Comparison of ENCODE assay signal across 8 cellular contexts in the genomic region with DNA sequence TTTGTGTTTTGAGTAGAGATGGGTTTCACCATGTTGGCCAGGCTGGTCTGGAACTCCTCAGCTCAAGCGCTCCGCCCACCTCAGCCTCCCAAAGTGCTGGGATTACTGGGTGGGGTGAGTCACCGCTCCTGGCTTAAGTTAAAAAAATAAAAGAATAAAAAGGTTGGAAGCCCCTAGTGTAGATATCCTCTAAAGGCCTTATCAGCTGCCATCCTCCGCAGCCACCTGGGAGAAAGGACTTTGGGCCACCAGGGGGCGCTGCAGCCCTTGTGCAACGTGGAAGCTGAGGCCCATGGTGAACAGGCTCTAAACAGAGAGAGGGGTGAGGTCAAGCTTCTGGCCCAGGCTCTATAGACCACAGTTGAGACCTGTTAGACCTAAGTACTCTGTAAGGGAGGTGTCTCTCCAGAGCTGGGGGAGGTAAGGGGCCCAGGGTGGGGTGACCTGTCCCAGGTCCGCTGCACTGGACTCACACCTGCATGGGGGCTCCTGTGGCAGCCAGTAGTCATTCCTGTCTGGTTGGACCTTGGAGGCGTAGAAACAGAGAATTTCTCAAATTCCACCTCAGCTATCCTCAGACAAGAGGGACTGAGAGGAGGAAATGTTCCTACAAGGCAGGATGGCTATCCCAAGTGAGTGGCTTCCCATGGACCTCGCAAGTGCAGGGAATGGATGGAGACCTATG. TPM values are rescaled to one million over a fixed set of nuclear protein-coding genes. Genes with fewer than 3 reads are reported as not detected.
DNase-seq lines count a peak whose midpoint lies in the region; ATAC-seq, FAIRE-seq and TF ChIP-seq lines count a peak whose summit lies in the region.

No MANE protein-coding gene starts in this region.

- TF ChIP-seq POLR2A in A549 (IDR thresholded peaks at IDR 0.05; ENCODE audit: low read length): no peak

- FAIRE-seq in A549 (lab: Jason Lieb, UNC): no peak

- DNase-seq in A549 (ENCODE audit: low read depth in 1 of 2, low spot score in 1 of 2) (peak; percentile 76 to 85), GM20000 (ENCODE audit: low spot score) (peak; percentile 87), NCI-H2196 (lab: John Stamatoyannopoulos, UW; ENCODE audit: unreplicated experiment) (peak; percentile 86), WTC11 (ENCODE audit: low spot score) (peak; percentile 96), T47D (ENCODE audit: low read depth in 1 of 2, low spot score in 1 of 2) (peak; percentile 77 to 80), islet precursor cell (peak; percentile 98)
- peak; percentile 94 for DNase-seq in stimulated activated CD4-positive, alpha-beta T cell treated with anti-CD3 and anti-CD28 coated beads, Interleukin-15, amount 100 ng/mL, for 24 hours

- CTCF ChIA-PET in A549 (lab: Yijun Ruan, JAX): interaction anchor here (0.6 to 10.7 kb wide), 43 partner anchors 9 to 1866 kb away, joined by 3 to 185 read pairs (median 4); a partner anchor contains a TSS
- CTCF ChIA-PET in WTC11 (lab: Charles Lee): interaction anchor here (0.6 to 7.1 kb wide), 49 partner anchors 9 to 724 kb away, joined by 3 to 141 read pairs (median 5); a partner anchor contains a TSS

- H3K4me1 ChIP-seq in A549: no peaks in the 10 kb centered on the region

- H3K27ac ChIP-seq in A549: 0 out of 6 replicates have a peak overlapping the region, but pooled peaks of 1 of the 2 experiments have one; percentile 49

- no peaks in the 10 kb centered on the region for H3K9me3 ChIP-seq in A549

- TF ChIP-seq RAD21 in A549 (conservative IDR thresholded peaks at IDR 0.05 in 1 of 2, IDR thresholded peaks at IDR 0.05 in 1 of 2): peak; percentile 61 to 70

- H3K9me3 Mint-ChIP-seq in WTC11: no peaks in the 10 kb centered on the region

- no peak for TF ChIP-seq EP300 in A549 (IDR thresholded peaks at IDR 0.05)

- ATAC-seq in A549: peak; percentile 86 to 97
- ATAC-seq in WTC11: peak; percentile 96
- ATAC-seq in GM18502 (IDR thresholded peaks at IDR 0.05; ENCODE audit: poor library complexity, unreplicated experiment): no peak

- H3K4me2 ChIP-seq in A549: no peak overlapping the region

- H3K27me3 Mint-ChIP-seq in WTC11 (ENCODE audit: low read depth): peaks cover 11% of the 10 kb centered on the region; the same call in 1 of the 2 replicates

- H3K4me3 Mint-ChIP-seq in WTC11: no peak overlapping the region

- no peaks in the 10 kb centered on the region for H3K36me3 Mint-ChIP-seq in WTC11

- H3K4me1 Mint-ChIP-seq in WTC11: peaks cover 3% of the 10 kb centered on the region; the same call in 1 of the 2 replicates

- in situ Hi-C loops in T47D (cut with HindIII; ENCODE audit: low pct_unique_long_range_greater_than_20kb, low sequenced_read_pairs): no loop called here

- TF ChIP-seq CTCF in A549 (IDR thresholded peaks at IDR 0.05): peak; percentile 88
- TF ChIP-seq CTCF in GM20000 (IDR thresholded peaks at IDR 0.05; ENCODE audit: extremely low read depth, missing control alignments): peak; percentile 89
- peak; percentile 97 for TF ChIP-seq CTCF in WTC11 (IDR thresholded peaks at IDR 0.05)

- no peak overlapping the region for H3K4me3 ChIP-seq in A549

- WGBS in A549 (ENCODE audit: missing lambda C conversion rate): 45% methylated on average over 9 of the region's 9 CpGs

- POLR2A ChIA-PET in A549 (lab: Yijun Ruan, JAX): no interaction called here
- POLR2A ChIA-PET in WTC11 (lab: Charles Lee): interaction anchor here (1.0 to 1.3 kb wide), 2 partner anchors 14 to 17 kb away, joined by 3 to 8 read pairs; a partner anchor contains a TSS

- peak overlapping the region; percentile 22; the same call in 1 of the 2 replicates for H3K27ac Mint-ChIP-seq in WTC11

TF ChIP-seq in A549, 52 proteins besides CTCF, POLR2A, EP300 and RAD21 (continues in another document):
- TF ChIP-seq, protein P1, sequence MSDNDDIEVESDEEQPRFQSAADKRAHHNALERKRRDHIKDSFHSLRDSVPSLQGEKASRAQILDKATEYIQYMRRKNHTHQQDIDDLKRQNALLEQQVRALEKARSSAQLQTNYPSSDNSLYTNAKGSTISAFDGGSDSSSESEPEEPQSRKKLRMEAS (IDR thresholded peaks at IDR 0.05): peak; percentile 32; the same call in 1 of the 2 replicates
- TF ChIP-seq TFCP2L1 (CRISPR knock-in tag; IDR thresholded peaks at IDR 0.05) (no peak), HEYL (CRISPR knock-in tag; IDR thresholded peaks at IDR 0.05) (no peak), KDM5A (IDR thresholded peaks at IDR 0.05) (no peak), CEBPB (IDR thresholded peaks at IDR 0.05) (peak in 1 of 2 experiments; percentile 68; a peak in 1 of 4 replicates), EHF (CRISPR knock-in tag; IDR thresholded peaks at IDR 0.05) (no peak), HOXB13 (CRISPR knock-in tag; IDR thresholded peaks at IDR 0.05; ENCODE audit: low read depth) (no peak), HOXA7 (CRISPR knock-in tag; IDR thresholded peaks at IDR 0.05) (no peak), CBX8 (IDR thresholded peaks at IDR 0.05) (no peak), FOXS1 (CRISPR knock-in tag; IDR thresholded peaks at IDR 0.05) (no peak), NPAS2 (CRISPR knock-in tag; IDR thresholded peaks at IDR 0.05; ENCODE audit: borderline replicate concordance) (no peak), SMC3 (IDR thresholded peaks at IDR 0.05) (peak; percentile 75)
- TF ChIP-seq, protein P2, sequence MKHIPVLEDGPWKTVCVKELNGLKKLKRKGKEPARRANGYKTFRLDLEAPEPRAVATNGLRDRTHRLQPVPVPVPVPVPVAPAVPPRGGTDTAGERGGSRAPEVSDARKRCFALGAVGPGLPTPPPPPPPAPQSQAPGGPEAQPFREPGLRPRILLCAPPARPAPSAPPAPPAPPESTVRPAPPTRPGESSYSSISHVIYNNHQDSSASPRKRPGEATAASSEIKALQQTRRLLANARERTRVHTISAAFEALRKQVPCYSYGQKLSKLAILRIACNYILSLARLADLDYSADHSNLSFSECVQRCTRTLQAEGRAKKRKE (CRISPR knock-in tag; IDR thresholded peaks at IDR 0.05; ENCODE audit: low read depth): no peak
- TF ChIP-seq, protein P3, sequence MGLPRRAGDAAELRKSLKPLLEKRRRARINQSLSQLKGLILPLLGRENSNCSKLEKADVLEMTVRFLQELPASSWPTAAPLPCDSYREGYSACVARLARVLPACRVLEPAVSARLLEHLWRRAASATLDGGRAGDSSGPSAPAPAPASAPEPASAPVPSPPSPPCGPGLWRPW (IDR thresholded peaks at IDR 0.05): no peak

TF ChIP-seq in WTC11, 78 proteins besides CTCF, POLR2A, EP300 and RAD21 (continues in another document):
- TF ChIP-seq SP1 (CRISPR knock-in tag; conservative IDR thresholded peaks at IDR 0.05): no peak
- TF ChIP-seq, protein P4, sequence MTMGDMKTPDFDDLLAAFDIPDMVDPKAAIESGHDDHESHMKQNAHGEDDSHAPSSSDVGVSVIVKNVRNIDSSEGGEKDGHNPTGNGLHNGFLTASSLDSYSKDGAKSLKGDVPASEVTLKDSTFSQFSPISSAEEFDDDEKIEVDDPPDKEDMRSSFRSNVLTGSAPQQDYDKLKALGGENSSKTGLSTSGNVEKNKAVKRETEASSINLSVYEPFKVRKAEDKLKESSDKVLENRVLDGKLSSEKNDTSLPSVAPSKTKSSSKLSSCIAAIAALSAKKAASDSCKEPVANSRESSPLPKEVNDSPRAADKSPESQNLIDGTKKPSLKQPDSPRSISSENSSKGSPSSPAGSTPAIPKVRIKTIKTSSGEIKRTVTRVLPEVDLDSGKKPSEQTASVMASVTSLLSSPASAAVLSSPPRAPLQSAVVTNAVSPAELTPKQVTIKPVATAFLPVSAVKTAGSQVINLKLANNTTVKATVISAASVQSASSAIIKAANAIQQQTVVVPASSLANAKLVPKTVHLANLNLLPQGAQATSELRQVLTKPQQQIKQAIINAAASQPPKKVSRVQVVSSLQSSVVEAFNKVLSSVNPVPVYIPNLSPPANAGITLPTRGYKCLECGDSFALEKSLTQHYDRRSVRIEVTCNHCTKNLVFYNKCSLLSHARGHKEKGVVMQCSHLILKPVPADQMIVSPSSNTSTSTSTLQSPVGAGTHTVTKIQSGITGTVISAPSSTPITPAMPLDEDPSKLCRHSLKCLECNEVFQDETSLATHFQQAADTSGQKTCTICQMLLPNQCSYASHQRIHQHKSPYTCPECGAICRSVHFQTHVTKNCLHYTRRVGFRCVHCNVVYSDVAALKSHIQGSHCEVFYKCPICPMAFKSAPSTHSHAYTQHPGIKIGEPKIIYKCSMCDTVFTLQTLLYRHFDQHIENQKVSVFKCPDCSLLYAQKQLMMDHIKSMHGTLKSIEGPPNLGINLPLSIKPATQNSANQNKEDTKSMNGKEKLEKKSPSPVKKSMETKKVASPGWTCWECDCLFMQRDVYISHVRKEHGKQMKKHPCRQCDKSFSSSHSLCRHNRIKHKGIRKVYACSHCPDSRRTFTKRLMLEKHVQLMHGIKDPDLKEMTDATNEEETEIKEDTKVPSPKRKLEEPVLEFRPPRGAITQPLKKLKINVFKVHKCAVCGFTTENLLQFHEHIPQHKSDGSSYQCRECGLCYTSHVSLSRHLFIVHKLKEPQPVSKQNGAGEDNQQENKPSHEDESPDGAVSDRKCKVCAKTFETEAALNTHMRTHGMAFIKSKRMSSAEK (CRISPR knock-in tag; IDR thresholded peaks at IDR 0.05; ENCODE audit: borderline replicate concordance): no peak
- no peak for TF ChIP-seq TEAD4 (CRISPR knock-in tag; IDR thresholded peaks at IDR 0.05)
- no peak for TF ChIP-seq FOXK1 (CRISPR knock-in tag; IDR thresholded peaks at IDR 0.05)

RNA-seq across cellular contexts. Expression of a gene that starts 14.0 kb away (rescaled TPM):
- polyA plus RNA-seq in A549 (2011; rRNA removed) (99.2 and 103 TPM in 2 replicates), A549 (2017; fragmentation: RNase III; extraction: RNeasy Plus Mini Kit Qiagen cat#74134 plus additional on column Dnase treatment) (94.9 to 116 TPM (median 107 TPM) in 3 replicates)
- 41.0 and 49.1 TPM in 2 replicates for polyA plus RNA-seq in A549 (2012; cell fraction: cytosol; rRNA removed)
- polyA plus RNA-seq in A549 (2012; cell fraction: nucleus; rRNA removed): 33.7 and 52.9 TPM in 2 replicates
- polyA minus RNA-seq in A549 (2011; rRNA and poly(A)+ RNA removed): 154 and 173 TPM in 2 replicates
- 76.6 to 87.7 TPM (median 77.3 TPM) in 3 replicates for total RNA-seq in WTC11 (2021)

RNA-seq across cellular contexts. Expression of a gene that starts 18.1 kb away (rescaled TPM):
- polyA plus RNA-seq in A549 (2011; rRNA removed) (6.0 and 7.8 TPM in 2 replicates), A549 (2017; fragmentation: RNase III; extraction: RNeasy Plus Mini Kit Qiagen cat#74134 plus additional on column Dnase treatment) (6.2 to 8.5 TPM (median 6.7 TPM) in 3 replicates)
- polyA plus RNA-seq in A549 (2012; cell fraction: cytosol; rRNA removed): 8.5 and 10.4 TPM in 2 replicates
- polyA plus RNA-seq in A549 (2012; cell fraction: nucleus; rRNA removed): 24.1 and 26.2 TPM in 2 replicates
- 7.9 and 8.7 TPM in 2 replicates for polyA minus RNA-seq in A549 (2011; rRNA and poly(A)+ RNA removed)
- total RNA-seq in WTC11 (2021): 3.9 to 4.9 TPM (median 4.5 TPM) in 3 replicates

RNA-seq across cellular contexts. Expression of a gene that starts 45.8 kb away (rescaled TPM):
- polyA plus RNA-seq in A549 (2011; rRNA removed): 80.7 and 113 TPM in 2 replicates
- 51.0 and 73.8 TPM in 2 replicates for polyA plus RNA-seq in A549 (2012; cell fraction: cytosol; rRNA removed)
- 74.5 and 105 TPM in 2 replicates for polyA plus RNA-seq in A549 (2012; cell fraction: nucleus; rRNA removed)
- 56.1 to 62.5 TPM (median 62.1 TPM) in 3 replicates for polyA plus RNA-seq in A549 (2017; fragmentation: RNase III; extraction: RNeasy Plus Mini Kit Qiagen cat#74134 plus additional on column Dnase treatment)
- 114 and 136 TPM in 2 replicates for polyA minus RNA-seq in A549 (2011; rRNA and poly(A)+ RNA removed)
- total RNA-seq in WTC11 (2021): 150 to 165 TPM (median 152 TPM) in 3 replicates
